ENCODE assay signal across 8 cellular contexts in the genomic region with DNA sequence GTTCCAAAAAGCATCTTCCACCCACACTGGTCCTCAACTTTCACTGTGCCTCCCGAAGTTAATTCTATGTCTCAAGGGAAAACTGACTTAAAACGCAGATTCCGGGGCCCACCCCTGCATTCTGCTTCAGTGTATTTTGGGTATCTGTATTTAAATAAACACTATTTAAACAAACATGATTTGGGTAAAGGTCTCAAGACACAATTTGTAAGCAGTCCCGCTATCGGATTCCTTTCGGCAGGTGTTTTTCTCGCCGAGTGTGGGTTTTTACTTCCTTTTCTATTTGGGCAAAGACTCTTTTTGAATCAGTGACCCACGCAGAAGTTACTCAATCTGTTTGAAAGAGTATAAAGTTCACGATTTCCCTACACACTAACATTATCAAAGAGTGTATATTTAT. TPM values are rescaled to one million over a fixed set of nuclear protein-coding genes. Genes with fewer than 3 reads are reported as not detected.
DNase-seq lines count a peak whose midpoint lies in the region; ATAC-seq and TF ChIP-seq lines count a peak whose summit lies in the region.

No MANE protein-coding gene starts in this region.

- peak overlapping the region; percentile 86 to 97 (median 89) for H3K4me3 ChIP-seq in liver (ENCODE audit: low read depth in 1 of 3, low read length in 3 of 3)
- H3K4me3 ChIP-seq in upper lobe of left lung, result peak overlapping the region; percentile 74 to 98 (median 91)

- no peak for TF ChIP-seq EP300 in upper lobe of left lung (IDR thresholded peaks at IDR 0.05)

- WGBS in liver, result 8% methylated on average over 10 of the region's 10 CpGs
- 22 to 31% methylated on average over 10 of the region's 10 CpGs for WGBS in upper lobe of left lung, 2 donors

- TF ChIP-seq RAD21 in liver (IDR thresholded peaks at IDR 0.05), result no peak

- H3K27ac ChIP-seq in liver (ENCODE audit: low read depth in 1 of 2, low read length in 2 of 2) (peak overlapping the region; percentile 91 to 92), upper lobe of left lung (peak overlapping the region in 2 of 4 donors; percentile 90 to 92)

- TF ChIP-seq CTCF in liver (IDR thresholded peaks at IDR 0.05; ENCODE audit: low read depth, low read length, missing input control) (no peak), upper lobe of left lung (IDR thresholded peaks at IDR 0.05) (no peak)

- H3K4me1 ChIP-seq in liver (ENCODE audit: control insufficient read depth in 4 of 4, insufficient read depth in 4 of 4, low read length in 3 of 4), result peaks cover 4 to 34% (median 16%) of the 10 kb centered on the region in 4 donors
- peaks cover 14 to 45% (median 17%) of the 10 kb centered on the region in 4 donors for H3K4me1 ChIP-seq in upper lobe of left lung

- H3K27me3 ChIP-seq in liver (ENCODE audit: control insufficient read depth in 4 of 4, insufficient read depth in 4 of 4, low read length in 3 of 4), result no peaks in the 10 kb centered on the region
- H3K27me3 ChIP-seq in upper lobe of left lung, result no peaks in the 10 kb centered on the region

- intact Hi-C loops in activated naive CD4-positive, alpha-beta T cell treated with anti-CD3 and anti-CD28 coated beads for 36 hours (cut with micrococcal nuclease), result loop anchor here (5.0 to 10.0 kb wide), 2 partner anchors 595 to 688 kb away; a partner anchor contains a TSS

- CTCF ChIA-PET in activated naive CD4-positive, alpha-beta T cell treated with anti-CD3 and anti-CD28 coated beads for 36 hours (lab: Charles Lee), result interaction anchor here (1.0 to 8.8 kb wide), 4 partner anchors 21 to 64 kb away, joined by 3 to 59 read pairs (median 8); partner anchors contain the start of gene ZNF786

- no peaks in the 10 kb centered on the region for H3K9me3 ChIP-seq in liver (ENCODE audit: control insufficient read depth in 4 of 4, low read length in 3 of 4)
- H3K9me3 ChIP-seq in upper lobe of left lung, result no peaks in the 10 kb centered on the region

- peak overlapping the region; percentile 89 for H3K27ac Mint-ChIP-seq in activated naive CD4-positive, alpha-beta T cell treated with anti-CD3 and anti-CD28 coated beads for 36 hours
- H3K27ac Mint-ChIP-seq in activated naive CD4-positive, alpha-beta T cell treated with anti-CD3 and anti-CD28 coated beads, Interleukin-2, amount 50 U/mL, for 72 hours, result peak overlapping the region; percentile 92 to 96

- H3K9ac ChIP-seq in liver (ENCODE audit: low read depth in 1 of 2, low read length in 2 of 2), result peak overlapping the region; percentile 50 to 72

- no peaks in the 10 kb centered on the region for H3K27me3 Mint-ChIP-seq in activated naive CD4-positive, alpha-beta T cell treated with anti-CD3 and anti-CD28 coated beads for 36 hours (ENCODE audit: low read depth)

- H3K4me3 Mint-ChIP-seq in activated naive CD4-positive, alpha-beta T cell treated with anti-CD3 and anti-CD28 coated beads for 36 hours, result peak overlapping the region; percentile 95

- H3K36me3 ChIP-seq in liver (ENCODE audit: control insufficient read depth in 4 of 4, insufficient read depth in 3 of 4, low read depth in 1 of 4, low read length in 3 of 4) (peaks cover 0 to 4% (median under 1%) of the 10 kb centered on the region in 4 donors), upper lobe of left lung (no peaks in the 10 kb centered on the region)

- no peak for TF ChIP-seq POLR2A in upper lobe of left lung (IDR thresholded peaks at IDR 0.05)

- no peaks in the 10 kb centered on the region for H3K9me3 Mint-ChIP-seq in activated naive CD4-positive, alpha-beta T cell treated with anti-CD3 and anti-CD28 coated beads for 36 hours
- H3K9me3 Mint-ChIP-seq in activated naive CD4-positive, alpha-beta T cell treated with anti-CD3 and anti-CD28 coated beads, Interleukin-2, amount 50 U/mL, for 72 hours, result no peaks in the 10 kb centered on the region

- no peak for ATAC-seq in activated naive CD4-positive, alpha-beta T cell treated with anti-CD3 and anti-CD28 coated beads, Interleukin-2, amount 50 U/mL, for 72 hours
- ATAC-seq in upper lobe of left lung (ENCODE audit: low FRiP score in 2 of 2) (no peak), HG02884 (IDR thresholded peaks at IDR 0.05; ENCODE audit: unreplicated experiment) (no peak), HG02759 (IDR thresholded peaks at IDR 0.05; ENCODE audit: unreplicated experiment) (no peak)

- peak; percentile 10 for DNase-seq in activated naive CD4-positive, alpha-beta T cell treated with anti-CD3 and anti-CD28 coated beads for 36 hours
- no peak for DNase-seq in activated naive CD4-positive, alpha-beta T cell treated with anti-CD3 and anti-CD28 coated beads, Interleukin-2, amount 50 U/mL, for 16 hours
- no peak for DNase-seq in activated naive CD4-positive, alpha-beta T cell treated with anti-CD3 and anti-CD28 coated beads, Interleukin-2, amount 50 U/mL, for 72 hours (ENCODE audit: low spot score in 2 of 2)
- DNase-seq in upper lobe of left lung (no peak), dermis blood vessel endothelial cell (no peak)

- peaks cover 10% of the 10 kb centered on the region for H3K36me3 Mint-ChIP-seq in activated naive CD4-positive, alpha-beta T cell treated with anti-CD3 and anti-CD28 coated beads for 36 hours (ENCODE audit: low read depth)
- H3K36me3 Mint-ChIP-seq in activated naive CD4-positive, alpha-beta T cell treated with anti-CD3 and anti-CD28 coated beads, Interleukin-2, amount 50 U/mL, for 72 hours, result peaks cover 18 to 20% of the 10 kb centered on the region in 2 donors

- peaks cover 46% of the 10 kb centered on the region for H3K4me1 Mint-ChIP-seq in activated naive CD4-positive, alpha-beta T cell treated with anti-CD3 and anti-CD28 coated beads for 36 hours (ENCODE audit: low read depth)

TF ChIP-seq in liver, 16 proteins besides CTCF, POLR2A, EP300 and RAD21:
- TF ChIP-seq, protein P1, sequence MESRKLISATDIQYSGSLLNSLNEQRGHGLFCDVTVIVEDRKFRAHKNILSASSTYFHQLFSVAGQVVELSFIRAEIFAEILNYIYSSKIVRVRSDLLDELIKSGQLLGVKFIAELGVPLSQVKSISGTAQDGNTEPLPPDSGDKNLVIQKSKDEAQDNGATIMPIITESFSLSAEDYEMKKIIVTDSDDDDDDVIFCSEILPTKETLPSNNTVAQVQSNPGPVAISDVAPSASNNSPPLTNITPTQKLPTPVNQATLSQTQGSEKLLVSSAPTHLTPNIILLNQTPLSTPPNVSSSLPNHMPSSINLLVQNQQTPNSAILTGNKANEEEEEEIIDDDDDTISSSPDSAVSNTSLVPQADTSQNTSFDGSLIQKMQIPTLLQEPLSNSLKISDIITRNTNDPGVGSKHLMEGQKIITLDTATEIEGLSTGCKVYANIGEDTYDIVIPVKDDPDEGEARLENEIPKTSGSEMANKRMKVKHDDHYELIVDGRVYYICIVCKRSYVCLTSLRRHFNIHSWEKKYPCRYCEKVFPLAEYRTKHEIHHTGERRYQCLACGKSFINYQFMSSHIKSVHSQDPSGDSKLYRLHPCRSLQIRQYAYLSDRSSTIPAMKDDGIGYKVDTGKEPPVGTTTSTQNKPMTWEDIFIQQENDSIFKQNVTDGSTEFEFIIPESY (IDR thresholded peaks at IDR 0.05), result no peak
- TF ChIP-seq YY1 (IDR thresholded peaks at IDR 0.05) (no peak), TAF1 (conservative IDR thresholded peaks at IDR 0.05) (no peak), SP1 (IDR thresholded peaks at IDR 0.05) (peak; percentile 18), HNF4A (conservative IDR thresholded peaks at IDR 0.05) (peak; percentile 54 to 60), EGR1 (IDR thresholded peaks at IDR 0.05; ENCODE audit: low read depth in 2 of 2) (peak in 1 of 2 donors; percentile 9), NR2F2 (IDR thresholded peaks at IDR 0.05) (no peak)

RNA-seq across cellular contexts. Expression of gene PDIA4, which starts 1.2 kb away (rescaled TPM):
- 10 to 100 TPM; 80.2 to 82.8 TPM for total RNA-seq in activated naive CD4-positive, alpha-beta T cell treated with anti-CD3 and anti-CD28 coated beads for 36 hours
- total RNA-seq in activated naive CD4-positive, alpha-beta T cell treated with anti-CD3 and anti-CD28 coated beads, Interleukin-2, amount 50 U/mL, for 72 hours, result 10 to 100 TPM; 56.7 to 78.0 TPM
- 100 to 1,000 TPM; 201 to 502 TPM for total RNA-seq in liver
- polyA plus RNA-seq in liver, result 100 to 1,000 TPM; 133 to 265 TPM
- total RNA-seq in upper lobe of left lung, result 100 to 1,000 TPM in 1 of 6 donors, 10 to 100 TPM in 5; 25.1 to 160 (median 77.8) TPM
- 411 and 434 TPM in 2 replicates for total RNA-seq in dermis blood vessel endothelial cell
